9 cellular contexts compared by ENCODE assay signal in the genomic region with DNA sequence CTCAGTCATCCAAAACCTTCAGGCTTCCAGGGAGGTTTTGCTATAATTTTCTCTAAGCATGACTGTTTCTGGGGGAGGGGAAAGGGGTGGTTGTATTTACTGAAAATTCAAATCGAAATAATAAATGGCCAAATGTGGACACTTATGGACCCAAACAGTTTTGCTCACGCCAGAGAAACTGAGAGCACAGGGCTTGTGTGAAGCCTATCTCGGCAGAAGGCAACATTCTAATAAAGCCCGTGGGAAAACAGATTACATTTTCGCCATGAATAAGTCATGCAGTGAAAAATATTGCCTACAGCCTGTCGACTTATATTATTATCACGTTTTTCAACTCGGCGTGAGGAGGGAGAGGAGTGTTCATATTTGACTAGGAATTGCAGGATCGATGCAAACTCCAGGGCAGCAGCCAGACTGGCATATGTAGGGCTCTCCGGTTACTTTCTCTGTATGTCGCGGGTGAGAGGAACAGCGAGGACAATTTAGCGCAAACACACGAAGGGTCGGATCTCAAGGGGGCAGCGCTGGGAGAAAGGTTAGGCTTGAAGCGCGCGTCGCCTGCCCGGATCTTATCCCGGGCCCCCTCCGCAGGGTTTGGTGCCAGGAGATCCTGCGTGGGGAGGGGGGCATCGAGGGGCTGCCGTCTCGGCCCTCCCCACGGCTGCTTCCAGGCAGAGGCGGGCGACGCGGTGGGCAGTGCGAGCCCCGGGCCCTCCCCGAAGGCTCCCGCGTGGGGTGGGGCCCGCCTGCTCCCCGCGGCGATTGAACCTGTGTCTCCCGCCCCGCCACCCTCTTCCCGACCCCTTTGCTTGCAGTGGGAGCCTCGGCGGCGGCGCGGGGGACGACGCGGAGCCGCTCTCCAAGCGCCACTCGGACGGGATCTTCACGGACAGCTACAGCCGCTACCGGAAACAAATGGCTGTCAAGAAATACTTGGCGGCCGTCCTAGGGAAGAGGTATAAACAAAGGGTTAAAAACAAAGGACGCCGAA. TPM values are rescaled to one million over a fixed set of nuclear protein-coding genes. Genes with fewer than 3 reads are reported as not detected.
DNase-seq lines count a peak whose midpoint lies in the region; ATAC-seq and TF ChIP-seq lines count a peak whose summit lies in the region.
"Had no signal": no experiment of that assay in that cellular context is flagged by ENCODE, and none has a peak within 500 bp of the region (broad histone marks: within the 10 kb centered on the region; RNA-seq: fewer than 3 reads in every experiment).

No MANE protein-coding gene starts in this region.

- TF ChIP-seq CTCF in dorsolateral prefrontal cortex (IDR thresholded peaks at IDR 0.05 in 54 of 56, conservative IDR thresholded peaks at IDR 0.05 in 2 of 56; ENCODE audit: low read depth in 1 of 56, partially characterized antibody in 56 of 56): no peak

- H2AK5ac ChIP-seq in neuronal stem cell (ENCODE audit: low read depth, low read length): no peak overlapping the region

- H3K27ac ChIP-seq in dorsolateral prefrontal cortex (peak overlapping the region in 38 of 59 donors; percentile 2 to 76 (median 48)), neuronal stem cell (replicated peaks; ENCODE audit: low read length) (no peak overlapping the region)

- ATAC-seq in HG03354 (IDR thresholded peaks at IDR 0.05; ENCODE audit: poor library complexity, severe bottlenecking, unreplicated experiment): no peak
- ATAC-seq: HCT116 had no signal

- H3K14ac ChIP-seq in neuronal stem cell (ENCODE audit: low read length): no peak overlapping the region

- no CpG with 5 or more reads among the region's 65 CpGs for WGBS in neuronal stem cell (ENCODE audit: extremely low coverage in 2 of 2, insufficient read length in 2 of 2, insufficient replicate concordance in 1 of 2), 2 donors

- no peaks in the 10 kb centered on the region for H3K79me1 ChIP-seq in neuronal stem cell (ENCODE audit: low read depth, low read length)

- H3K9ac ChIP-seq in neuronal stem cell (ENCODE audit: low read depth, low read length, poor library complexity): peak overlapping the region; percentile 36

- no peak overlapping the region for H2BK5ac ChIP-seq in neuronal stem cell (ENCODE audit: low read length)

- peaks cover 4 to 10% of the 10 kb centered on the region in 2 donors for H3K4me1 ChIP-seq in neuronal stem cell (ENCODE audit: control insufficient read depth in 2 of 2, insufficient read depth in 1 of 2, low read depth in 1 of 2, low read length in 2 of 2)

- DNase-seq in COR-L47 (lab: John Stamatoyannopoulos, UW) (peak; percentile 80), NCI-H1092 treated with DMSO at 0.1 percent for 48 hours (lab: John Stamatoyannopoulos, UW) (peak; percentile 61), dorsolateral prefrontal cortex (no peak), neuronal stem cell (ENCODE audit: low spot score) (no peak), activated gamma-delta T cell (lab: John Stamatoyannopoulos, UW) (no peak), dermis blood vessel endothelial cell (no peak)
- DNase-seq in activated CD8-positive, alpha-beta memory T cell treated with anti-CD3 and anti-CD28 coated beads for 24 hours: no peak

- no peaks in the 10 kb centered on the region for H3K9me3 ChIP-seq in neuronal stem cell (replicated peaks in 1 of 2; ENCODE audit: control insufficient read depth in 2 of 2, insufficient read depth in 1 of 2, low read depth in 1 of 2, low read length in 2 of 2)

- H4K8ac ChIP-seq in neuronal stem cell (ENCODE audit: low read depth, low read length): no peak overlapping the region

- peak overlapping the region; percentile 90 for H3K4me2 ChIP-seq in neuronal stem cell (ENCODE audit: insufficient read depth, low read length, poor library complexity, severe bottlenecking)

- peaks cover 17 to 98% (median 74%) of the 10 kb centered on the region in 45 donors for H3K27me3 ChIP-seq in dorsolateral prefrontal cortex
- H3K27me3 ChIP-seq in neuronal stem cell (ENCODE audit: control insufficient read depth in 3 of 3, insufficient read depth in 3 of 3, low read depth in 1 of 3, low read length in 3 of 3): peaks cover 45 to 97% (median 64%) of the 10 kb centered on the region in 3 experiments

- H2BK15ac ChIP-seq in neuronal stem cell (ENCODE audit: low read length): no peak overlapping the region

- peak overlapping the region; percentile 79 for H3K18ac ChIP-seq in neuronal stem cell (ENCODE audit: low read length)

- peak overlapping the region; percentile 45 for H2AFZ ChIP-seq in neuronal stem cell (ENCODE audit: low read length)

- H3K4me3 ChIP-seq in dorsolateral prefrontal cortex (peak overlapping the region; percentile 33 to 73 (median 54)), neuronal stem cell (ENCODE audit: low read length in 2 of 2) (no peak overlapping the region)

- intact Hi-C loops in dorsolateral prefrontal cortex (cut with DNase I): no loop called here

- H3K4ac ChIP-seq in neuronal stem cell (ENCODE audit: low read length): no peak overlapping the region

- H2BK12ac ChIP-seq in neuronal stem cell (ENCODE audit: low read length): no peak overlapping the region

- no peak overlapping the region for H3K23ac ChIP-seq in neuronal stem cell (ENCODE audit: low read depth, low read length, poor library complexity)

- H2BK120ac ChIP-seq in neuronal stem cell (ENCODE audit: low read depth, low read length): no peak overlapping the region

- no peak overlapping the region for H4K91ac ChIP-seq in neuronal stem cell (ENCODE audit: low read depth, low read length, poor library complexity)

- no peaks in the 10 kb centered on the region for H3K36me3 ChIP-seq in neuronal stem cell (replicated peaks in 1 of 2; ENCODE audit: control insufficient read depth in 2 of 2, insufficient read depth in 2 of 2, low read length in 2 of 2)

RNA-seq across cellular contexts. Expression of a gene that starts 4.3 kb away (rescaled TPM):
- total RNA-seq in dorsolateral prefrontal cortex (10 to 100 TPM in 73 of 120 experiments, 1 to 10 TPM in 47; 1.2 to 50.1 (median 11.6) TPM), dermis blood vessel endothelial cell (not detected in 2 replicates)
- polyA plus RNA-seq in neuronal stem cell (2013, experiment 1 of 2): 0.08 TPM
- 0.04 TPM for polyA plus RNA-seq in neuronal stem cell (2013, experiment 2 of 2)

Comparison
In these comparisons a context has a peak if more than half of its experiments do, and no peak if none do; other contexts are left out.
1. DNase-seq: peak in COR-L47 (single experiment) and NCI-H1092 treated with DMSO at 0.1 percent for 48 hours (single experiment); none in dorsolateral prefrontal cortex (0 of 10), neuronal stem cell (single experiment), activated gamma-delta T cell (single experiment), activated CD8-positive, alpha-beta memory T cell treated with anti-CD3 and anti-CD28 coated beads for 24 hours (single experiment) and dermis blood vessel endothelial cell (single experiment).
2. H3K4me3 ChIP-seq: peak in dorsolateral prefrontal cortex (59 of 59); none in neuronal stem cell (0 of 2).